8 cellular contexts compared by ENCODE assay signal in the genomic region with DNA sequence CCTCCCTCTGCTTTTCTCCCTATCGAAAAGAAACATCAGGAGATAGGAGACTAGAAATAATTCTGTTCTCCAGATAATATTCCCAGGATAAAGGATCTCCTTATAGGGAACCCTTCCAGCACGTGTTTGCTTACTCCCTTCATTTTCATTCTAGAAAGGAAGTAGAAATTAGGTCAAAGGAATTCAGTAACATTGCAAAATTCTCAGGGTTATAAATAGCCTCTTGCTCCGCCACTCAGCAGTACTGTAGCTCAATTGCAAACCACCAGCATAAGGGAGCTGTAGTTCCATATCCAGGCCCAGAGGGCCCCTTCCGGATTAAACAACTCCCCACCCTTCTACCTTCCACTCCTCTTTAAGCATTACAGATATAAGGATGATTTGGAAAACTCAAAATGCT. TPM values are rescaled to one million over a fixed set of nuclear protein-coding genes. Genes with fewer than 3 reads are reported as not detected.
DNase-seq lines count a peak whose midpoint lies in the region; ATAC-seq and TF ChIP-seq lines count a peak whose summit lies in the region.

No MANE protein-coding gene starts in this region.

- no peak overlapping the region for H3K27ac ChIP-seq in PC-3 (ENCODE audit: low read length)

- DNase-seq in BJ (ENCODE audit: low read depth): peak; percentile 55
- DNase-seq in PC-3: no peak
- no peak for DNase-seq in effector memory CD8-positive, alpha-beta T cell
- DNase-seq in NCI-H526 (lab: John Stamatoyannopoulos, UW): no peak
- DNase-seq in NCI-H1105 (lab: John Stamatoyannopoulos, UW): no peak
- DNase-seq in COR-L47 (lab: John Stamatoyannopoulos, UW): no peak

- H3K9ac ChIP-seq in PC-3 (ENCODE audit: low read length): no peak overlapping the region

- ATAC-seq in PC-3: no peak
- no peak for ATAC-seq in effector memory CD8-positive, alpha-beta T cell (replicated peaks)
- ATAC-seq in HG02981 (IDR thresholded peaks at IDR 0.05; ENCODE audit: unreplicated experiment): no peak

- TF ChIP-seq CTCF in BJ (IDR thresholded peaks at IDR 0.05; ENCODE audit: insufficient read depth, low read depth, low read length) (no peak), PC-3 (conservative IDR thresholded peaks at IDR 0.05; ENCODE audit: low read depth, low read length) (no peak), nephron (IDR thresholded peaks at IDR 0.05; ENCODE audit: unreplicated experiment in 3 of 3) (no peak)

- H3K4me3 Mint-ChIP-seq in effector memory CD8-positive, alpha-beta T cell: peak overlapping the region; percentile 81 to 86
- H3K4me3 Mint-ChIP-seq in nephron: peak overlapping the region; percentile 36 to 73 (median 64)

- H3K4me1 Mint-ChIP-seq in effector memory CD8-positive, alpha-beta T cell (ENCODE audit: low read depth in 2 of 2): peaks cover 57 to 63% of the 10 kb centered on the region in 2 donors
- H3K4me1 Mint-ChIP-seq in nephron: peaks cover 75% of the 10 kb centered on the region

- peaks cover 18% of the 10 kb centered on the region for H3K36me3 Mint-ChIP-seq in effector memory CD8-positive, alpha-beta T cell (ENCODE audit: insufficient read depth)
- peaks cover 15% of the 10 kb centered on the region for H3K36me3 Mint-ChIP-seq in nephron (ENCODE audit: low read depth)

- BruUV-seq in PC-3 (replicated peaks; lab: Mats Ljungman, UMichigan): no TSS peak

- no peak overlapping the region for H2AFZ ChIP-seq in PC-3 (ENCODE audit: low read length)

- H3K4me1 ChIP-seq in PC-3 (ENCODE audit: insufficient read depth, low read length): peaks cover 41% of the 10 kb centered on the region

- no peaks in the 10 kb centered on the region for H3K9me3 ChIP-seq in PC-3 (ENCODE audit: low read length)

- CTCF ChIA-PET in BJ (lab: Yijun Ruan, JAX) (interaction anchor here (0.6 to 1.7 kb wide), 8 partner anchors 18 to 380 kb away, joined by 3 to 5 read pairs (median 4); no protein-coding TSS in a partner anchor), PC-3 (lab: Charles Lee) (no interaction called here)

- H4K20me1 ChIP-seq in PC-3 (ENCODE audit: low read length): no peaks in the 10 kb centered on the region; the same call in 1 of the 2 replicates

- H3K79me2 ChIP-seq in PC-3 (ENCODE audit: low read length): peaks cover 39% of the 10 kb centered on the region

- peak overlapping the region; percentile 3; the same call in 1 of the 2 replicates for H3K4me3 ChIP-seq in BJ (ENCODE audit: low read depth, low read length)
- no peak overlapping the region for H3K4me3 ChIP-seq in PC-3 (ENCODE audit: low read length)

- peak overlapping the region; percentile 12; the same call in 1 of the 2 replicates for H3K4me2 ChIP-seq in PC-3 (ENCODE audit: low read length)

- no peaks in the 10 kb centered on the region for H3K27me3 Mint-ChIP-seq in effector memory CD8-positive, alpha-beta T cell
- no peaks in the 10 kb centered on the region for H3K27me3 Mint-ChIP-seq in nephron (ENCODE audit: low read depth)

- intact Hi-C loops in PC-3 (cut with micrococcal nuclease): no loop called here

- H3K27ac Mint-ChIP-seq in effector memory CD8-positive, alpha-beta T cell: peak overlapping the region; percentile 89 to 90
- H3K27ac Mint-ChIP-seq in nephron: peak overlapping the region; percentile 91 to 98 (median 93)

- POLR2A ChIA-PET in BJ (lab: Charles Lee): interaction anchor here (1.2 kb wide), 1 partner anchor 36 kb away, joined by 6 read pairs; no protein-coding TSS in a partner anchor
- POLR2A ChIA-PET in PC-3 (lab: Charles Lee; ENCODE audit: unreplicated experiment): no interaction called here

- no peaks in the 10 kb centered on the region for H3K27me3 ChIP-seq in BJ (ENCODE audit: control insufficient read depth, insufficient read depth, low read length)
- H3K27me3 ChIP-seq in PC-3 (ENCODE audit: low read length): no peaks in the 10 kb centered on the region

- H3F3A ChIP-seq in PC-3 (ENCODE audit: low read length, unreplicated experiment): no peaks in the 10 kb centered on the region

- H3K36me3 ChIP-seq in BJ (ENCODE audit: control insufficient read depth, insufficient read depth, low read length) (peaks cover 2% of the 10 kb centered on the region), PC-3 (ENCODE audit: low read depth, low read length) (peaks cover 4% of the 10 kb centered on the region)

- H3K9me2 ChIP-seq in PC-3 (replicated peaks; ENCODE audit: low read length): no peaks in the 10 kb centered on the region

- H3K9me3 Mint-ChIP-seq in effector memory CD8-positive, alpha-beta T cell: no peaks in the 10 kb centered on the region
- no peaks in the 10 kb centered on the region for H3K9me3 Mint-ChIP-seq in nephron

RNA-seq across cellular contexts. Expression of gene ELMO2, which starts 6.2 kb away (rescaled TPM):
- polyA plus RNA-seq in BJ (2011; rRNA removed): 46.8 and 62.2 TPM in 2 replicates
- polyA minus RNA-seq in BJ (2011; rRNA and poly(A)+ RNA removed): 49.3 and 61.5 TPM in 2 replicates
- 29.0 and 32.3 TPM in 2 replicates for total RNA-seq in PC-3 (2014; rRNA removed)
